In genomic region chr14:20681348-20682126, GRCh38 we compare ENCODE assay signal across 8 cellular contexts. TPM values are rescaled to one million over a fixed set of nuclear protein-coding genes. Genes with fewer than 3 reads are reported as not detected.
DNase-seq lines count a peak whose midpoint lies in the region; ATAC-seq and TF ChIP-seq lines count a peak whose summit lies in the region.

No MANE protein-coding gene starts in this region.

- H3K9me3 ChIP-seq in neuron (ENCODE audit: low read length) = no peaks in the 10 kb centered on the region
- no peaks in the 10 kb centered on the region for H3K9me3 ChIP-seq in stomach

- DNase-seq in AG04449 (ENCODE audit: low read depth, low spot score) = no peak
- peak in 73 of 76 experiments; percentile 20 to 89 (median 70) for DNase-seq in HUDEP-2 (lab: John Stamatoyannopoulos, UW; ENCODE audit: unreplicated experiment in 76 of 76)
- peak; percentile 75 for DNase-seq in activated effector memory CD4-positive, alpha-beta T cell treated with Interleukin-2 at 50 U/mL for 16 hours
- peak; percentile 92 for DNase-seq in foreskin melanocyte
- peak; percentile 86 for DNase-seq in stomach

- H3K4me3 ChIP-seq in AG04449 (ENCODE audit: low read depth, low read length) (peak overlapping the region; percentile 96), neuron (ENCODE audit: low read length) (peak overlapping the region; percentile 76), stomach (peak overlapping the region; percentile 52 to 78 (median 69))

- H3K27me3 ChIP-seq in neuron (ENCODE audit: insufficient read depth, low read length) (no peaks in the 10 kb centered on the region), stomach (no peaks in the 10 kb centered on the region)

- TF ChIP-seq CTCF in AG04449 (IDR thresholded peaks at IDR 0.05; ENCODE audit: insufficient read depth, low read length, missing control alignments) = no peak
- TF ChIP-seq CTCF in stomach (IDR thresholded peaks at IDR 0.05) = no peak

- H3K36me3 ChIP-seq in neuron (ENCODE audit: insufficient read depth, low read length) (no peaks in the 10 kb centered on the region), stomach (no peaks in the 10 kb centered on the region)

- TF ChIP-seq EP300 in stomach (IDR thresholded peaks at IDR 0.05) = no peak

- TF ChIP-seq POLR2A in Raji (IDR thresholded peaks at IDR 0.05; ENCODE audit: insufficient read depth, low read depth, low read length) (peak; percentile 38), stomach (IDR thresholded peaks at IDR 0.05) (no peak)

- WGBS in stomach, 5 donors = 0 to 1% (median 1%) methylated on average over 17 to 25 of the region's 25 CpGs

- ATAC-seq in GM18868 (IDR thresholded peaks at IDR 0.05; ENCODE audit: unreplicated experiment) = peak; percentile 24

- intact Hi-C loops in stomach (cut with DNase I; ENCODE audit: low total_unique reads) = no loop called here

- POLR2A ChIA-PET in AG04449 (lab: Yijun Ruan, JAX) = interaction anchor here (0.7 to 1.8 kb wide), 7 partner anchors 10 to 338 kb away, joined by 3 to 12 read pairs (median 3); partner anchors contain the start of genes PARP2, PIP4P1 and TEP1

- peak overlapping the region; percentile 96 to 100 (median 100) for H3K27ac ChIP-seq in stomach

- CTCF ChIA-PET in AG04449 (lab: Yijun Ruan, JAX) = interaction anchor here (1.0 to 6.6 kb wide), 12 partner anchors 10 to 424 kb away, joined by 3 to 50 read pairs (median 6); no protein-coding TSS in a partner anchor

- peaks cover 19% of the 10 kb centered on the region for H3K4me1 ChIP-seq in neuron (ENCODE audit: insufficient read depth, low read length)
- H3K4me1 ChIP-seq in stomach = peaks cover 16 to 42% (median 29%) of the 10 kb centered on the region in 4 donors

- H2AFZ ChIP-seq in neuron (ENCODE audit: low read depth, low read length) = peak overlapping the region; percentile 80

RNA-seq across cellular contexts. Expression of gene RNASE4, which starts 2.8 kb away (rescaled TPM):
- total RNA-seq in stomach = 100 to 1,000 TPM in 3 of 5 donors, 10 to 100 TPM in 1, not detected in 1; 13.4 to 158 (median 117) TPM
- 10 to 100 TPM; 27.6 to 58.0 (median 35.4) TPM for polyA plus RNA-seq in stomach

RNA-seq across cellular contexts. Expression of gene ANG, which starts 7.0 kb away (rescaled TPM):
- 10 to 100 TPM in 3 of 5 donors, 1 to 10 TPM in 1, under 1 TPM in 1; 0.58 to 46.1 (median 37.4) TPM for total RNA-seq in stomach
- polyA plus RNA-seq in stomach = 10 to 100 TPM; 15.9 to 34.7 (median 28.0) TPM

RNA-seq across cellular contexts. Expression of gene OR6S1, which starts 40.0 kb away (rescaled TPM):
- total RNA-seq in stomach = not detected
- polyA plus RNA-seq in stomach = not detected
